Comparison of ENCODE assay signal across 8 cellular contexts in genomic region chr11:66081505-66081904, GRCh38. TPM values are rescaled to one million over a fixed set of nuclear protein-coding genes. Genes with fewer than 3 reads are reported as not detected.
DNase-seq lines count a peak whose midpoint lies in the region; ATAC-seq and TF ChIP-seq lines count a peak whose summit lies in the region.

No MANE protein-coding gene starts in this region.

- peak overlapping the region; percentile 95 for H3K27ac Mint-ChIP-seq in activated T-helper 17 cell treated with anti-CD3 and anti-CD28 coated beads, Interleukin-2, amount 50 U/mL, for 72 hours

- H3K4me3 ChIP-seq in GM12864 (ENCODE audit: low read depth, low read length) (peak overlapping the region; percentile 17), heart right ventricle (peak overlapping the region in 1 of 10 donors; percentile 14), coronary artery (no peak overlapping the region)

- no peaks in the 10 kb centered on the region for H3K9me3 ChIP-seq in heart right ventricle

- H3K36me3 ChIP-seq in heart right ventricle: peaks cover 0 to 19% (median 0%) of the 10 kb centered on the region in 9 donors

- peaks cover 67% of the 10 kb centered on the region for H3K4me1 Mint-ChIP-seq in activated T-helper 17 cell treated with anti-CD3 and anti-CD28 coated beads, Interleukin-2, amount 50 U/mL, for 72 hours

- no peaks in the 10 kb centered on the region for H3K27me3 ChIP-seq in heart right ventricle

- WGBS in heart right ventricle, 2 donors: 46 to 55% methylated on average over 5 of the region's 5 CpGs

- DNase-seq in GM12864 (ENCODE audit: low read depth): peak; percentile 70
- DNase-seq in OCI-M2 (lab: John Stamatoyannopoulos, UW; ENCODE audit: unreplicated experiment): peak; percentile 37
- peak; percentile 26 to 29 for DNase-seq in heart right ventricle
- DNase-seq in stimulated activated CD4-positive, alpha-beta T cell treated with anti-CD3 and anti-CD28 coated beads, Interleukin-2, amount 100 ng/mL, for 24 hours: peak; percentile 62 to 63
- no peak for DNase-seq in coronary artery (ENCODE audit: low spot score)

- peak overlapping the region; percentile 91 for H3K4me3 Mint-ChIP-seq in activated T-helper 17 cell treated with anti-CD3 and anti-CD28 coated beads, Interleukin-2, amount 50 U/mL, for 72 hours

- no peaks in the 10 kb centered on the region for H3K27me3 Mint-ChIP-seq in activated T-helper 17 cell treated with anti-CD3 and anti-CD28 coated beads, Interleukin-2, amount 50 U/mL, for 72 hours

- peaks cover 14 to 74% (median 63%) of the 10 kb centered on the region in 9 donors for H3K4me1 ChIP-seq in heart right ventricle

- no peaks in the 10 kb centered on the region for H3K9me3 Mint-ChIP-seq in activated T-helper 17 cell treated with anti-CD3 and anti-CD28 coated beads, Interleukin-2, amount 50 U/mL, for 72 hours

- intact Hi-C loops in heart right ventricle (cut with DNase I): no loop called here

- H3K36me3 Mint-ChIP-seq in activated T-helper 17 cell treated with anti-CD3 and anti-CD28 coated beads, Interleukin-2, amount 50 U/mL, for 72 hours (ENCODE audit: low read depth): peaks cover 67% of the 10 kb centered on the region

- H3K27ac ChIP-seq in heart right ventricle (peak overlapping the region in 5 of 10 donors; percentile 2 to 86 (median 36)), coronary artery (peak overlapping the region in 1 of 2 donors; percentile 71)

- ATAC-seq in HG03108 (IDR thresholded peaks at IDR 0.05; ENCODE audit: unreplicated experiment): peak; percentile 73
- peak; percentile 88 for ATAC-seq in activated T-helper 17 cell treated with anti-CD3 and anti-CD28 coated beads, Interleukin-2, amount 50 U/mL, for 72 hours (replicated peaks)
- ATAC-seq in heart right ventricle: peak in 5 of 8 donors; percentile 25 to 69 (median 49)
- ATAC-seq in HG02973 (IDR thresholded peaks at IDR 0.05; ENCODE audit: unreplicated experiment): no peak

- TF ChIP-seq CTCF in GM12864 (IDR thresholded peaks at IDR 0.05; ENCODE audit: low read depth, low read length, missing control alignments): no peak
- no peak for TF ChIP-seq CTCF in heart right ventricle (IDR thresholded peaks at IDR 0.05)
- TF ChIP-seq CTCF in coronary artery (IDR thresholded peaks at IDR 0.05): no peak

RNA-seq across cellular contexts. Expression of gene PACS1, which starts 11.4 kb away (rescaled TPM):
- 100 to 1,000 TPM in 1 of 2 donors, 10 to 100 TPM in 1; 84.5 to 105 TPM for total RNA-seq in activated T-helper 17 cell treated with anti-CD3 and anti-CD28 coated beads, Interleukin-2, amount 50 U/mL, for 72 hours
- total RNA-seq in heart right ventricle: 100 to 1,000 TPM in 4 of 10 donors, 10 to 100 TPM in 6; 50.0 to 121 (median 81.9) TPM
- polyA plus RNA-seq in heart right ventricle: 10 to 100 TPM; 24.1 to 28.2 TPM

RNA-seq across cellular contexts. Expression of gene SF3B2, which starts 29.3 kb away (rescaled TPM):
- total RNA-seq in activated T-helper 17 cell treated with anti-CD3 and anti-CD28 coated beads, Interleukin-2, amount 50 U/mL, for 72 hours: 100 to 1,000 TPM; 201 to 237 TPM
- total RNA-seq in heart right ventricle: 10 to 100 TPM; 62.0 to 89.8 (median 72.7) TPM
- 10 to 100 TPM; 46.5 to 94.9 TPM for polyA plus RNA-seq in heart right ventricle

RNA-seq across cellular contexts. Expression of gene GAL3ST3, which starts 32.5 kb away (rescaled TPM):
- under 1 TPM in 1 of 2 donors, not detected in 1; 0.45 TPM for total RNA-seq in activated T-helper 17 cell treated with anti-CD3 and anti-CD28 coated beads, Interleukin-2, amount 50 U/mL, for 72 hours
- 1 to 10 TPM; 1.9 to 4.6 (median 2.5) TPM for total RNA-seq in heart right ventricle
- 1 to 10 TPM in 1 of 2 donors, under 1 TPM in 1; 0.07 to 1.0 TPM for polyA plus RNA-seq in heart right ventricle

RNA-seq across cellular contexts. Expression of gene CATSPER1, which starts 55.2 kb away (rescaled TPM):
- total RNA-seq in activated T-helper 17 cell treated with anti-CD3 and anti-CD28 coated beads, Interleukin-2, amount 50 U/mL, for 72 hours: 1 to 10 TPM in 1 of 2 donors, not detected in 1; 2.1 TPM
- 1 to 10 TPM in 1 of 10 donors, not detected in 9; 1.1 TPM for total RNA-seq in heart right ventricle
- under 1 TPM in 1 of 2 donors, not detected in 1; 0.17 TPM for polyA plus RNA-seq in heart right ventricle
